26 cellular contexts compared by ENCODE assay signal in genomic region chr7:135914346-135914745, GRCh38.
DNase-seq lines count a peak whose midpoint lies in the region; ATAC-seq, FAIRE-seq and TF ChIP-seq lines count a peak whose summit lies in the region.
"Had no signal": no experiment of that assay in that cellular context is flagged by ENCODE, and none has a peak within 500 bp of the region (broad histone marks: within the 10 kb centered on the region; RNA-seq: fewer than 3 reads in every experiment).

No MANE protein-coding gene starts in this region.

- no peaks in the 10 kb centered on the region for H4K20me1 ChIP-seq in mammary epithelial cell (ENCODE audit: insufficient read depth, low read length)

- BruUV-seq in mammary epithelial cell (replicated peaks; lab: Mats Ljungman, UMichigan) = no TSS peak

- H3K36me3 ChIP-seq in mammary epithelial cell (ENCODE audit: insufficient read depth, low read length) (no peaks in the 10 kb centered on the region), breast epithelium (no peaks in the 10 kb centered on the region), thyroid gland (no peaks in the 10 kb centered on the region), kidney (ENCODE audit: control insufficient read depth in 1 of 2, insufficient read depth in 2 of 2, low read length in 2 of 2) (no peaks in the 10 kb centered on the region)
- H3K36me3 ChIP-seq: gastrocnemius medialis, tibial nerve had no signal

- no peak overlapping the region for H3K27ac ChIP-seq in mammary epithelial cell (ENCODE audit: insufficient read depth, low read depth, low read length)
- H3K27ac ChIP-seq in breast epithelium = no peak overlapping the region
- H3K27ac ChIP-seq in thyroid gland = no peak overlapping the region
- H3K27ac ChIP-seq in kidney (ENCODE audit: low read depth in 2 of 2, low read length in 2 of 2) = no peak overlapping the region
- H3K27ac ChIP-seq: dorsolateral prefrontal cortex, gastrocnemius medialis, tibial nerve had no signal

- H3K4me2 ChIP-seq in mammary epithelial cell (ENCODE audit: insufficient read depth, low read depth, low read length) = peak overlapping the region; percentile 21

- H3K9me3 ChIP-seq in mammary epithelial cell (replicated peaks; ENCODE audit: insufficient read depth, low read length) (no peaks in the 10 kb centered on the region), breast epithelium (no peaks in the 10 kb centered on the region), thyroid gland (no peaks in the 10 kb centered on the region), kidney (ENCODE audit: control insufficient read depth in 1 of 2, low read length in 2 of 2) (no peaks in the 10 kb centered on the region)
- H3K9me3 ChIP-seq: gastrocnemius medialis, tibial nerve had no signal

- peak; percentile 93 for ATAC-seq in Right ventricle myocardium superior (ENCODE audit: poor library complexity)
- ATAC-seq: gastrocnemius medialis, PC-3 had no signal

- peak overlapping the region; percentile 74 for H2AFZ ChIP-seq in mammary epithelial cell (ENCODE audit: low read depth, low read length)

- dilution Hi-C loops in mammary epithelial cell (cut with HindIII; ENCODE audit: low sequenced_read_pairs) = no loop called here

- in situ Hi-C loops in mammary epithelial cell (cut with MboI; ENCODE audit: low sequenced_read_pairs in 2 of 2) = no loop called here

- no peaks in the 10 kb centered on the region for H3K27me3 ChIP-seq in mammary epithelial cell (ENCODE audit: insufficient read depth, low read length)
- no peaks in the 10 kb centered on the region for H3K27me3 ChIP-seq in breast epithelium
- no peaks in the 10 kb centered on the region for H3K27me3 ChIP-seq in thyroid gland
- H3K27me3 ChIP-seq: dorsolateral prefrontal cortex, gastrocnemius medialis, tibial nerve had no signal

- CTCF ChIA-PET in mammary epithelial cell (lab: Charles Lee; ENCODE audit: low non-redundant PET) = no interaction called here

- DNase-seq in mammary epithelial cell = peak; percentile 12
- no peak for DNase-seq in breast epithelium (ENCODE audit: low spot score in 2 of 2)
- DNase-seq in NCI-H2227 (lab: John Stamatoyannopoulos, UW; ENCODE audit: unreplicated experiment) = peak; percentile 69
- DNase-seq in Right ventricle myocardium superior = no peak
- DNase-seq in thyroid gland = peak; percentile 43 to 49
- DNase-seq in activated naive CD4-positive, alpha-beta T cell (lab: John Stamatoyannopoulos, UW) = no peak
- no peak for DNase-seq in kidney
- DNase-seq in SHP77 treated with DMSO at 0.1 percent for 48 hours (lab: John Stamatoyannopoulos, UW) = no peak
- DNase-seq: activated CD4-positive, alpha-beta memory T cell treated with anti-CD3 and anti-CD28 coated beads for 36 hours; activated CD4-positive, CD25-positive, alpha-beta regulatory T cell treated with anti-CD3 and anti-CD28 coated beads, Interleukin-2, amount 50 U/mL, for 72 hours; activated CD8-positive, alpha-beta memory T cell treated with anti-CD3 and anti-CD28 coated beads, Interleukin-2, amount 50 U/mL, for 4 hours; activated naive CD4-positive, alpha-beta T cell treated with anti-CD3 and anti-CD28 coated beads for 36 hours; AML-193; CD4-positive, CD25-positive, alpha-beta regulatory T cell; dorsolateral prefrontal cortex; EL; gastrocnemius medialis; IMR-90; NCI-H1930; PC-3; SHP77; stimulated activated CD4-positive, alpha-beta T cell treated with anti-CD3 and anti-CD28 coated beads, Interleukin-4, amount 100 ng/mL, for 4 hours had no signal

- H3K4me1 ChIP-seq in mammary epithelial cell (ENCODE audit: insufficient read depth, low read length) (peaks cover 10% of the 10 kb centered on the region), breast epithelium (no peaks in the 10 kb centered on the region), thyroid gland (no peaks in the 10 kb centered on the region), kidney (ENCODE audit: control insufficient read depth in 1 of 2, insufficient read depth in 1 of 2, low read depth in 1 of 2, low read length in 2 of 2) (no peaks in the 10 kb centered on the region)
- H3K4me1 ChIP-seq: gastrocnemius medialis, tibial nerve had no signal

- H3K79me2 ChIP-seq in mammary epithelial cell (ENCODE audit: insufficient read depth, low read length) = no peaks in the 10 kb centered on the region

- H3K4me3 ChIP-seq in mammary epithelial cell (replicated peaks in 1 of 3; ENCODE audit: insufficient read depth in 1 of 3, low read depth in 2 of 3, low read length in 3 of 3) (no peak overlapping the region), breast epithelium (no peak overlapping the region), thyroid gland (replicated peaks in 1 of 3) (no peak overlapping the region), kidney (ENCODE audit: low read length in 2 of 2) (no peak overlapping the region)
- H3K4me3 ChIP-seq: dorsolateral prefrontal cortex, gastrocnemius medialis, tibial nerve had no signal

- no peak for FAIRE-seq in kidney (lab: Jason Lieb, UNC)
- FAIRE-seq: endometrium, GM18507, GM19239 had no signal

- TF ChIP-seq CTCF in mammary epithelial cell (conservative IDR thresholded peaks at IDR 0.05 in 1 of 2, IDR thresholded peaks at IDR 0.05 in 1 of 2; ENCODE audit: extremely low read depth in 1 of 2, insufficient read depth in 1 of 2, low read depth in 1 of 2, low read length in 2 of 2) (no peak), breast epithelium (IDR thresholded peaks at IDR 0.05) (no peak), thyroid gland (IDR thresholded peaks at IDR 0.05) (no peak), kidney (IDR thresholded peaks at IDR 0.05; ENCODE audit: borderline replicate concordance, extremely low read depth, insufficient read depth) (no peak)

- intact Hi-C loops in mammary epithelial cell (cut with micrococcal nuclease) = no loop called here
- intact Hi-C loops in breast epithelium (cut with DNase I; ENCODE audit: low total_unique reads) = no loop called here
- intact Hi-C loops in Right ventricle myocardium superior (cut with DNase I) = no loop called here
- intact Hi-C loops in thyroid gland (cut with DNase I) = no loop called here
- intact Hi-C loops in kidney (cut with DNase I) = no loop called here

- TF ChIP-seq POLR2A in breast epithelium (IDR thresholded peaks at IDR 0.05) = no peak
- TF ChIP-seq POLR2A in thyroid gland (IDR thresholded peaks at IDR 0.05) = no peak

- H3K9ac ChIP-seq in mammary epithelial cell (ENCODE audit: insufficient read depth, low read length) = no peak overlapping the region
- H3K9ac ChIP-seq in kidney (ENCODE audit: low read length in 2 of 2) = no peak overlapping the region

Comparison
In these comparisons a context has a peak if more than half of its experiments do, and no peak if none do; other contexts are left out.
1. DNase-seq: peak in mammary epithelial cell (single experiment), NCI-H2227 (single experiment) and thyroid gland (2 of 2); none in breast epithelium (0 of 2), Right ventricle myocardium superior (single experiment), activated naive CD4-positive, alpha-beta T cell (0 of 4), kidney (single experiment) and SHP77 treated with DMSO at 0.1 percent for 48 hours (single experiment).